In the genomic region with DNA sequence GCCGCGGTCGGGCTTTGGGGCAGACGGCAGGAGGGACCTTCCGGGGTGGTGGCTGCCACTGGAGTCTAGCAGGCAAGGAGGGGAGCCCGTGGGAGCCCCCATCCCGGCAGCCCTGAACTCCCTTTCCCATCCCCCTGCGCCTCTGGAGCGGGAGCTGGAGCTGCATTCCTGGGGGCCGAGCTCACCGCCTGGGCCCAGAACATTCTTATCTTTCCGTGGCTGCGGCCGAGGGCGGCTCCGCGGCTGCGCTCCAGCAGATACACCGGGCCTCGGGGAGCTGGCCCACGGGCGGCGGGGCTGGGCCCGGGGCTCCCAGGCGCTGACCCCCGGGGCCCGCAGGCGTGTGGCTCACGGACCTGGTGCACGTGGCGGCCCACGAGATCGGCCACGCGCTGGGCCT, we compare ENCODE assay signal across 9 cellular contexts. TPM values are rescaled to one million over a fixed set of nuclear protein-coding genes. Genes with fewer than 3 reads are reported as not detected.
DNase-seq lines count a peak whose midpoint lies in the region; ATAC-seq, FAIRE-seq and TF ChIP-seq lines count a peak whose summit lies in the region.
"Not testable (repeated sequence)": the region's sequence is repeated elsewhere in the genome, so short reads cannot be mapped to it uniquely, and the experiment has no call there.
"Had no signal": no experiment of that assay in that cellular context is flagged by ENCODE, and none has a peak within 500 bp of the region (broad histone marks: within the 10 kb centered on the region; RNA-seq: fewer than 3 reads in every experiment).

No MANE protein-coding gene starts in this region.

- not testable (repeated sequence) for H3K4me3 ChIP-seq in IMR-90 (ENCODE audit: insufficient read depth, low read depth, low read length); endothelial cell of umbilical vein (replicated peaks in 1 of 3; ENCODE audit: insufficient read depth in 1 of 3, low read depth in 1 of 3, low read length in 3 of 3); heart right ventricle; right cardiac atrium (ENCODE audit: low read length)

- not testable (repeated sequence) for TF ChIP-seq CTCF in IMR-90 (conservative IDR thresholded peaks at IDR 0.05; ENCODE audit: low read depth, low read length); endothelial cell of umbilical vein (IDR thresholded peaks at IDR 0.05; ENCODE audit: extremely low read depth in 1 of 2, insufficient read depth in 1 of 2, low read depth in 1 of 2, low read length in 2 of 2); heart right ventricle (IDR thresholded peaks at IDR 0.05); omental fat pad (IDR thresholded peaks at IDR 0.05)

- no CpG with 5 or more reads among the region's 35 CpGs for WGBS in IMR-90 (ENCODE audit: extremely low coverage in 2 of 2, insufficient read length in 1 of 2), 2 experiments
- no CpG with 5 or more reads among the region's 35 CpGs for WGBS in heart right ventricle, 2 donors
- no CpG with 5 or more reads among the region's 35 CpGs for WGBS in right cardiac atrium

- POLR2A ChIA-PET in IMR-90 (lab: Charles Lee; ENCODE audit: unreplicated experiment); endothelial cell of umbilical vein (lab: Charles Lee): not testable (repeated sequence)

- CTCF ChIA-PET in IMR-90 (lab: Yijun Ruan, JAX); endothelial cell of umbilical vein (lab: Charles Lee): not testable (repeated sequence)

- H2BK120ac ChIP-seq in IMR-90 (ENCODE audit: low read depth, low read length) = not testable (repeated sequence)

- H3K27ac ChIP-seq in IMR-90 (ENCODE audit: insufficient read depth, low read length); endothelial cell of umbilical vein (ENCODE audit: insufficient read depth, low read depth, low read length); heart right ventricle; right cardiac atrium (ENCODE audit: low read length): not testable (repeated sequence)

- not testable (repeated sequence) for H2AFZ ChIP-seq in IMR-90 (replicated peaks; ENCODE audit: low read length, poor library complexity); endothelial cell of umbilical vein (ENCODE audit: low read depth, low read length)

- H3K27me3 ChIP-seq in IMR-90 (ENCODE audit: control insufficient read depth, insufficient read depth, low read length); right cardiac atrium (ENCODE audit: control insufficient read depth, insufficient read depth): not testable (repeated sequence)
- H3K27me3 ChIP-seq in endothelial cell of umbilical vein (ENCODE audit: control insufficient read depth in 2 of 2, insufficient read depth in 2 of 2, low read length in 2 of 2) (peaks cover 3 to 24% of the 10 kb centered on the region in 2 experiments), heart right ventricle (peaks cover 0 to 36% (median 15%) of the 10 kb centered on the region in 7 donors)

- not testable (repeated sequence) for BruUV-seq in IMR-90 (replicated peaks; lab: Mats Ljungman, UMichigan); endothelial cell of umbilical vein (replicated peaks; lab: Mats Ljungman, UMichigan)

- not testable (repeated sequence) for H2BK20ac ChIP-seq in IMR-90 (ENCODE audit: low read depth, low read length)

- H2AK5ac ChIP-seq in IMR-90 (ENCODE audit: low read depth, low read length) = not testable (repeated sequence)

- H4K5ac ChIP-seq in IMR-90 (ENCODE audit: low read depth, low read length) = not testable (repeated sequence)

- H3K18ac ChIP-seq in IMR-90 (ENCODE audit: low read depth, low read length) = not testable (repeated sequence)

- DNase-seq in GM12891 (ENCODE audit: insufficient read length, low spot score); IMR-90; endothelial cell of umbilical vein (ENCODE audit: low read depth, low spot score); Right ventricle myocardium superior; heart right ventricle; right cardiac atrium; omental fat pad (ENCODE audit: low spot score): not testable (repeated sequence)

- not testable (repeated sequence) for H3K4ac ChIP-seq in IMR-90 (ENCODE audit: low read depth, low read length)

- not testable (repeated sequence) for TF ChIP-seq POLR2A in GM12891 (IDR thresholded peaks at IDR 0.05; ENCODE audit: low read depth, low read length); IMR-90 (IDR thresholded peaks at IDR 0.05; ENCODE audit: low read depth, low read length); endothelial cell of umbilical vein (IDR thresholded peaks at IDR 0.05; ENCODE audit: low read depth, low read length)

- H2BK5ac ChIP-seq in IMR-90 (ENCODE audit: low read depth, low read length, poor library complexity, severe bottlenecking) = not testable (repeated sequence)

- not testable (repeated sequence) for H3K56ac ChIP-seq in IMR-90 (ENCODE audit: extremely low read depth, insufficient read depth, low read length)

- not testable (repeated sequence) for H4K8ac ChIP-seq in IMR-90 (ENCODE audit: low read depth in 2 of 2, low read length in 2 of 2)

- H4K91ac ChIP-seq in IMR-90 (ENCODE audit: insufficient read depth, low read depth, low read length) = not testable (repeated sequence)

- H3K9me3 ChIP-seq in IMR-90 (ENCODE audit: control insufficient read depth, insufficient read depth, low read length); endothelial cell of umbilical vein (replicated peaks; ENCODE audit: control insufficient read depth, insufficient read depth, low read length); heart right ventricle; right cardiac atrium (ENCODE audit: control insufficient read depth, low read length): not testable (repeated sequence)

- not testable (repeated sequence) for H2BK15ac ChIP-seq in IMR-90 (ENCODE audit: low read depth, low read length)

- H3K4me1 ChIP-seq in IMR-90 (ENCODE audit: control insufficient read depth, insufficient read depth, low read length); endothelial cell of umbilical vein (ENCODE audit: control insufficient read depth, extremely low read depth, insufficient read depth, low read length); right cardiac atrium (ENCODE audit: control insufficient read depth, insufficient read depth, low read length): not testable (repeated sequence)
- H3K4me1 ChIP-seq in heart right ventricle = peaks cover 0 to 18% (median 8%) of the 10 kb centered on the region in 9 donors

- H3K14ac ChIP-seq in IMR-90 (replicated peaks; ENCODE audit: low read depth, low read length) = not testable (repeated sequence)

- peak; percentile 67 for ATAC-seq in IMR-90 (ENCODE audit: low read depth)
- peak; percentile 15; the same call in 1 of the 3 replicates for ATAC-seq in SK-N-SH treated with all-trans-retinoic acid at 6 μM for 48 hours
- ATAC-seq in Right ventricle myocardium superior (ENCODE audit: poor library complexity) = peak; percentile 29
- ATAC-seq in heart right ventricle = peak in 7 of 8 donors; percentile 9 to 57 (median 47)
- ATAC-seq in right cardiac atrium = peak; percentile 3 to 24
- ATAC-seq in omental fat pad (ENCODE audit: low FRiP score) = peak; percentile 38

- not testable (repeated sequence) for H3K79me1 ChIP-seq in IMR-90 (ENCODE audit: low read depth in 1 of 2, low read length in 2 of 2)

- not testable (repeated sequence) for H2AK9ac ChIP-seq in IMR-90 (replicated peaks; ENCODE audit: low read depth, low read length, poor library complexity)

- not testable (repeated sequence) for H3K79me2 ChIP-seq in endothelial cell of umbilical vein (ENCODE audit: control insufficient read depth, insufficient read depth, low read length)

- H3K23ac ChIP-seq in IMR-90 (ENCODE audit: low read depth, low read length) = not testable (repeated sequence)

- intact Hi-C loops in IMR-90 (cut with micrococcal nuclease); endothelial cell of umbilical vein (cut with micrococcal nuclease); Right ventricle myocardium superior (cut with DNase I); heart right ventricle (cut with DNase I); right cardiac atrium (cut with DNase I): not testable (repeated sequence)

- H3K4me2 ChIP-seq in IMR-90 (ENCODE audit: low read depth, low read length); endothelial cell of umbilical vein (ENCODE audit: insufficient read depth, low read length): not testable (repeated sequence)

- not testable (repeated sequence) for TF ChIP-seq RAD21 in IMR-90 (IDR thresholded peaks at IDR 0.05; ENCODE audit: low read length)

- H3K9me1 ChIP-seq in IMR-90 (ENCODE audit: insufficient read depth, low read length); endothelial cell of umbilical vein (replicated peaks; ENCODE audit: control insufficient read depth, extremely low read depth, insufficient read depth, low read length): not testable (repeated sequence)

- H3K9ac ChIP-seq in IMR-90 (ENCODE audit: low read depth, low read length); endothelial cell of umbilical vein (replicated peaks; ENCODE audit: extremely low read depth, insufficient read depth, low read length): not testable (repeated sequence)

- in situ Hi-C loops in IMR-90 (cut with MboI; ENCODE audit: low sequenced_read_pairs) = not testable (repeated sequence)

- H3K36me3 ChIP-seq in IMR-90 (ENCODE audit: control insufficient read depth, insufficient read depth, low read length) (peaks cover 13% of the 10 kb centered on the region), heart right ventricle (peaks cover 0 to 33% (median 15%) of the 10 kb centered on the region in 9 donors)
- H3K36me3 ChIP-seq in endothelial cell of umbilical vein (ENCODE audit: control insufficient read depth in 2 of 2, extremely low read depth in 1 of 2, insufficient read depth in 2 of 2, low read length in 2 of 2) = not testable (repeated sequence)

- not testable (repeated sequence) for H4K20me1 ChIP-seq in IMR-90 (ENCODE audit: insufficient read depth, low read length); endothelial cell of umbilical vein (replicated peaks; ENCODE audit: control insufficient read depth, extremely low read depth, insufficient read depth, low read length)

- dilution Hi-C loops in IMR-90 (cut with HindIII; ENCODE audit: low sequenced_read_pairs, unreplicated experiment); endothelial cell of umbilical vein (cut with MboI; ENCODE audit: extremely low pct_ligation_motif_present, low sequenced_read_pairs): not testable (repeated sequence)

- FAIRE-seq in GM12891 (lab: Jason Lieb, UNC) (peak; percentile 55), endothelial cell of umbilical vein (lab: Jason Lieb, UNC) (peak; percentile 72)

RNA-seq across cellular contexts. Expression of gene MMP23B, which starts 1.4 kb away (rescaled TPM):
- 2.8 TPM for polyA plus RNA-seq in GM12891 (2012; ENCODE audit: low read depth, missing spikeins)
- total RNA-seq in IMR-90 (2012; rRNA removed) (1.1 and 1.4 TPM in 2 replicates), endothelial cell of umbilical vein (5.3 TPM in 1 of 2 replicates, not detected in the other), Right ventricle myocardium superior (25.1 TPM), heart right ventricle (10 to 100 TPM; 21.5 to 87.0 (median 63.1) TPM), right cardiac atrium (10 to 100 TPM; 18.7 to 22.4 (median 19.9) TPM), omental fat pad (10 to 100 TPM in 3 of 4 donors, 1 to 10 TPM in 1; 9.8 to 61.7 (median 18.5) TPM)
- polyA plus RNA-seq in IMR-90 (2012; rRNA removed) (5.4 and 9.1 TPM in 2 replicates), endothelial cell of umbilical vein (0.62 and 1.5 TPM in 2 replicates), heart right ventricle (100 to 1,000 TPM in 1 of 2 donors, 10 to 100 TPM in 1; 14.2 to 113 TPM), right cardiac atrium (15.8 TPM)
- 9.6 and 14.4 TPM in 2 replicates for polyA plus RNA-seq in IMR-90 (2012; cell fraction: cytosol; rRNA removed)
- 23.7 and 54.5 TPM in 2 replicates for polyA plus RNA-seq in IMR-90 (2012; cell fraction: nucleus; rRNA removed; ENCODE audit: low replicate concordance)
- 0.12 and 0.35 TPM in 2 replicates for polyA plus RNA-seq in endothelial cell of umbilical vein (2011; cell fraction: cytosol; rRNA removed)
- 3.2 and 5.9 TPM in 2 replicates for polyA plus RNA-seq in endothelial cell of umbilical vein (2011; cell fraction: nucleus; rRNA removed)
- polyA plus RNA-seq in endothelial cell of umbilical vein (2012) = 0.29 and 0.75 TPM in 2 replicates
- not detected in 2 replicates for polyA minus RNA-seq in endothelial cell of umbilical vein
- polyA minus RNA-seq in endothelial cell of umbilical vein (2011; cell fraction: cytosol; rRNA and poly(A)+ RNA removed) = 1.5 TPM
- polyA minus RNA-seq in endothelial cell of umbilical vein (2011; cell fraction: nucleus; rRNA and poly(A)+ RNA removed) = 0.72 TPM in 1 of 2 replicates, not detected in the other
- total RNA-seq: A172 had no signal

RNA-seq across cellular contexts. Expression of gene MIB2, which starts 18.1 kb away (rescaled TPM):
- 29.4 TPM for polyA plus RNA-seq in GM12891 (2012; ENCODE audit: low read depth, missing spikeins)
- 17.2 and 18.1 TPM in 2 replicates for total RNA-seq in IMR-90 (2012; rRNA removed)
- polyA plus RNA-seq in IMR-90 (2012; rRNA removed) = 47.8 and 58.0 TPM in 2 replicates
- 32.4 and 47.2 TPM in 2 replicates for polyA plus RNA-seq in IMR-90 (2012; cell fraction: cytosol; rRNA removed)
- polyA plus RNA-seq in IMR-90 (2012; cell fraction: nucleus; rRNA removed; ENCODE audit: low replicate concordance) = 393 and 1,256 TPM in 2 replicates
- total RNA-seq in endothelial cell of umbilical vein = 39.2 and 45.0 TPM in 2 replicates
- 25.9 and 41.6 TPM in 2 replicates for polyA plus RNA-seq in endothelial cell of umbilical vein
- polyA plus RNA-seq in endothelial cell of umbilical vein (2011; cell fraction: cytosol; rRNA removed) = 7.1 and 14.2 TPM in 2 replicates
- polyA plus RNA-seq in endothelial cell of umbilical vein (2011; cell fraction: nucleus; rRNA removed) = 119 and 154 TPM in 2 replicates
- 9.4 and 16.3 TPM in 2 replicates for polyA plus RNA-seq in endothelial cell of umbilical vein (2012)
- polyA minus RNA-seq in endothelial cell of umbilical vein = 14.6 and 15.0 TPM in 2 replicates
- polyA minus RNA-seq in endothelial cell of umbilical vein (2011; cell fraction: cytosol; rRNA and poly(A)+ RNA removed) = 45.3 TPM
- polyA minus RNA-seq in endothelial cell of umbilical vein (2011; cell fraction: nucleus; rRNA and poly(A)+ RNA removed) = 25.7 and 51.4 TPM in 2 replicates
- 110 TPM for total RNA-seq in Right ventricle myocardium superior
- 100 to 1,000 TPM in 1 of 10 donors, 10 to 100 TPM in 9; 53.6 to 110 (median 74.7) TPM for total RNA-seq in heart right ventricle
- polyA plus RNA-seq in heart right ventricle = 100 to 1,000 TPM in 1 of 2 donors, 10 to 100 TPM in 1; 56.0 to 248 TPM
- total RNA-seq in right cardiac atrium = 10 to 100 TPM; 49.5 to 77.8 (median 65.5) TPM
- 52.5 TPM for polyA plus RNA-seq in right cardiac atrium
- total RNA-seq in omental fat pad = 10 to 100 TPM; 33.7 to 52.2 (median 40.2) TPM

RNA-seq across cellular contexts. Expression of gene CDK11B, which starts 25.4 kb away (rescaled TPM):
- 23.7 TPM for polyA plus RNA-seq in GM12891 (2012; ENCODE audit: low read depth, missing spikeins)
- 8.2 and 8.9 TPM in 2 replicates for total RNA-seq in IMR-90 (2012; rRNA removed)
- 16.3 and 19.1 TPM in 2 replicates for polyA plus RNA-seq in IMR-90 (2012; rRNA removed)
- 7.1 and 9.1 TPM in 2 replicates for polyA plus RNA-seq in IMR-90 (2012; cell fraction: cytosol; rRNA removed)
- polyA plus RNA-seq in IMR-90 (2012; cell fraction: nucleus; rRNA removed; ENCODE audit: low replicate concordance) = 19.2 and 19.6 TPM in 2 replicates
- total RNA-seq in endothelial cell of umbilical vein = 31.9 and 32.0 TPM in 2 replicates
- 10.9 and 16.4 TPM in 2 replicates for polyA plus RNA-seq in endothelial cell of umbilical vein
- polyA plus RNA-seq in endothelial cell of umbilical vein (2011; cell fraction: cytosol; rRNA removed) = 16.1 and 16.3 TPM in 2 replicates
- 41.5 and 42.0 TPM in 2 replicates for polyA plus RNA-seq in endothelial cell of umbilical vein (2011; cell fraction: nucleus; rRNA removed)
- polyA plus RNA-seq in endothelial cell of umbilical vein (2012) = 27.0 and 29.3 TPM in 2 replicates
- 5.6 and 7.5 TPM in 2 replicates for polyA minus RNA-seq in endothelial cell of umbilical vein
- polyA minus RNA-seq in endothelial cell of umbilical vein (2011; cell fraction: cytosol; rRNA and poly(A)+ RNA removed) = 4.5 TPM
- polyA minus RNA-seq in endothelial cell of umbilical vein (2011; cell fraction: nucleus; rRNA and poly(A)+ RNA removed) = 5.9 and 8.7 TPM in 2 replicates
- 23.6 TPM for total RNA-seq in Right ventricle myocardium superior
- 10 to 100 TPM; 20.9 to 30.4 (median 23.8) TPM for total RNA-seq in heart right ventricle
- 10 to 100 TPM; 31.4 to 34.1 TPM for polyA plus RNA-seq in heart right ventricle
- total RNA-seq in right cardiac atrium = 10 to 100 TPM; 18.8 to 20.6 (median 19.7) TPM
- 27.0 TPM for polyA plus RNA-seq in right cardiac atrium
- total RNA-seq in omental fat pad = 10 to 100 TPM; 16.3 to 25.3 (median 19.2) TPM

RNA-seq across cellular contexts. Expression of gene FNDC10, which starts 33.5 kb away (rescaled TPM):
- 1.1 TPM for polyA plus RNA-seq in GM12891 (2012; ENCODE audit: low read depth, missing spikeins)
- total RNA-seq in IMR-90 (2012; rRNA removed) (0.28 and 0.36 TPM in 2 replicates), endothelial cell of umbilical vein (1.9 and 2.3 TPM in 2 replicates), Right ventricle myocardium superior (2.0 TPM), heart right ventricle (1 to 10 TPM in 8 of 10 donors, under 1 TPM in 2; 0.66 to 5.9 (median 2.3) TPM), right cardiac atrium (under 1 TPM; 0.47 to 0.97 (median 0.80) TPM), omental fat pad (1 to 10 TPM in 3 of 4 donors, not detected in 1; 1.9 to 2.6 (median 2.2) TPM)
- polyA plus RNA-seq in IMR-90 (2012; rRNA removed) (5.8 and 7.6 TPM in 2 replicates), endothelial cell of umbilical vein (1.5 and 2.2 TPM in 2 replicates), heart right ventricle (1 to 10 TPM; 1.1 to 3.8 TPM), right cardiac atrium (0.68 TPM)
- polyA plus RNA-seq in IMR-90 (2012; cell fraction: cytosol; rRNA removed) = 6.7 and 13.9 TPM in 2 replicates
- 1.9 and 5.3 TPM in 2 replicates for polyA plus RNA-seq in IMR-90 (2012; cell fraction: nucleus; rRNA removed; ENCODE audit: low replicate concordance)
- polyA plus RNA-seq in endothelial cell of umbilical vein (2011; cell fraction: cytosol; rRNA removed) = 0.79 and 1.2 TPM in 2 replicates
- polyA plus RNA-seq in endothelial cell of umbilical vein (2011; cell fraction: nucleus; rRNA removed) = 0.20 and 0.47 TPM in 2 replicates
- polyA plus RNA-seq in endothelial cell of umbilical vein (2012) = 0.78 and 1.2 TPM in 2 replicates
- 0.51 and 0.58 TPM in 2 replicates for polyA minus RNA-seq in endothelial cell of umbilical vein
- not detected for polyA minus RNA-seq in endothelial cell of umbilical vein (2011; cell fraction: cytosol; rRNA and poly(A)+ RNA removed)
- 0.24 and 0.38 TPM in 2 replicates for polyA minus RNA-seq in endothelial cell of umbilical vein (2011; cell fraction: nucleus; rRNA and poly(A)+ RNA removed)
- total RNA-seq: A172 had no signal

RNA-seq across cellular contexts. Expression of gene SSU72, which starts 58.7 kb away (rescaled TPM):
- polyA plus RNA-seq in GM12891 (2012; ENCODE audit: low read depth, missing spikeins) = 81.8 TPM
- total RNA-seq in IMR-90 (2012; rRNA removed) = 33.7 and 43.3 TPM in 2 replicates
- polyA plus RNA-seq in IMR-90 (2012; rRNA removed) = 88.4 and 94.0 TPM in 2 replicates
- polyA plus RNA-seq in IMR-90 (2012; cell fraction: cytosol; rRNA removed) = 64.1 and 72.5 TPM in 2 replicates
- 50.5 and 89.0 TPM in 2 replicates for polyA plus RNA-seq in IMR-90 (2012; cell fraction: nucleus; rRNA removed; ENCODE audit: low replicate concordance)
- total RNA-seq in endothelial cell of umbilical vein = 124 and 129 TPM in 2 replicates
- polyA plus RNA-seq in endothelial cell of umbilical vein = 78.2 and 85.9 TPM in 2 replicates
- 92.7 and 101 TPM in 2 replicates for polyA plus RNA-seq in endothelial cell of umbilical vein (2011; cell fraction: cytosol; rRNA removed)
- 89.0 and 97.5 TPM in 2 replicates for polyA plus RNA-seq in endothelial cell of umbilical vein (2011; cell fraction: nucleus; rRNA removed)
- polyA plus RNA-seq in endothelial cell of umbilical vein (2012) = 119 and 136 TPM in 2 replicates
- 70.4 and 74.1 TPM in 2 replicates for polyA minus RNA-seq in endothelial cell of umbilical vein
- polyA minus RNA-seq in endothelial cell of umbilical vein (2011; cell fraction: cytosol; rRNA and poly(A)+ RNA removed) = 82.5 TPM
- polyA minus RNA-seq in endothelial cell of umbilical vein (2011; cell fraction: nucleus; rRNA and poly(A)+ RNA removed) = 41.3 and 53.5 TPM in 2 replicates
- 106 TPM for total RNA-seq in Right ventricle myocardium superior
- 100 to 1,000 TPM in 4 of 10 donors, 10 to 100 TPM in 6; 73.8 to 138 (median 77.9) TPM for total RNA-seq in heart right ventricle
- 100 to 1,000 TPM in 1 of 2 donors, 10 to 100 TPM in 1; 96.3 to 122 TPM for polyA plus RNA-seq in heart right ventricle
- total RNA-seq in right cardiac atrium = 100 to 1,000 TPM; 112 to 115 (median 113) TPM
- polyA plus RNA-seq in right cardiac atrium = 130 TPM
- 100 to 1,000 TPM in 3 of 4 donors, 10 to 100 TPM in 1; 95.7 to 130 (median 107) TPM for total RNA-seq in omental fat pad

Comparison
In these comparisons a context has a peak if more than half of its experiments do, and no peak if none do; other contexts are left out.
1. ATAC-seq: peak in every context shown above with its lines; median percentile 67 in IMR-90; 47 in heart right ventricle; 38 in omental fat pad; 29 in Right ventricle myocardium superior; 15 in SK-N-SH treated with all-trans-retinoic acid at 6 μM for 48 hours; 14 in right cardiac atrium.